Comparison of ENCODE assay signal across 2 cellular contexts in the genomic region with DNA sequence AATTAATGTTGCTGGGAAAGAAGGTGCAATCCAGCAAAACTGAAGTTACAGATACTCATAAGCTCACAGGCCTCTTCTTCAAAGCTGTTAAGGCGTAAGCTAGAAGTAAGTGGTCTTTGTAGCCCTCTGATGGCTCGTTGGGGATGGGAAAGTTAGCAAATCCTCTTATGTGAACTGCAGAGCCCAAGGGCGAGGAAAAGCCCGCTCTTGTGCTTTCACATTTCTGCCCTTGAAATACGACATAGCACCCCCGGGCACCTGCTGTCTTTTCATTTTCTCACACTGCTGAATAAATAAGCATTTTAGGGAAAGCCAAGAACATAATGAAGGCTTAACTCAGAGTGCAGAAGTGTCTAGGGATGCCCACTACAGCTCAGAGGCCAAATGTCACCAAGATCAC.
TF ChIP-seq lines count a peak whose summit lies in the region.

No MANE protein-coding gene starts in this region.

TF ChIP-seq in GM23338, 12 proteins besides CTCF, POLR2A, EP300 and RAD21:
- TF ChIP-seq ZNF331 (CRISPR knock-in tag; IDR thresholded peaks at IDR 0.05; ENCODE audit: low read depth) = no peak
- TF ChIP-seq, protein P1, sequence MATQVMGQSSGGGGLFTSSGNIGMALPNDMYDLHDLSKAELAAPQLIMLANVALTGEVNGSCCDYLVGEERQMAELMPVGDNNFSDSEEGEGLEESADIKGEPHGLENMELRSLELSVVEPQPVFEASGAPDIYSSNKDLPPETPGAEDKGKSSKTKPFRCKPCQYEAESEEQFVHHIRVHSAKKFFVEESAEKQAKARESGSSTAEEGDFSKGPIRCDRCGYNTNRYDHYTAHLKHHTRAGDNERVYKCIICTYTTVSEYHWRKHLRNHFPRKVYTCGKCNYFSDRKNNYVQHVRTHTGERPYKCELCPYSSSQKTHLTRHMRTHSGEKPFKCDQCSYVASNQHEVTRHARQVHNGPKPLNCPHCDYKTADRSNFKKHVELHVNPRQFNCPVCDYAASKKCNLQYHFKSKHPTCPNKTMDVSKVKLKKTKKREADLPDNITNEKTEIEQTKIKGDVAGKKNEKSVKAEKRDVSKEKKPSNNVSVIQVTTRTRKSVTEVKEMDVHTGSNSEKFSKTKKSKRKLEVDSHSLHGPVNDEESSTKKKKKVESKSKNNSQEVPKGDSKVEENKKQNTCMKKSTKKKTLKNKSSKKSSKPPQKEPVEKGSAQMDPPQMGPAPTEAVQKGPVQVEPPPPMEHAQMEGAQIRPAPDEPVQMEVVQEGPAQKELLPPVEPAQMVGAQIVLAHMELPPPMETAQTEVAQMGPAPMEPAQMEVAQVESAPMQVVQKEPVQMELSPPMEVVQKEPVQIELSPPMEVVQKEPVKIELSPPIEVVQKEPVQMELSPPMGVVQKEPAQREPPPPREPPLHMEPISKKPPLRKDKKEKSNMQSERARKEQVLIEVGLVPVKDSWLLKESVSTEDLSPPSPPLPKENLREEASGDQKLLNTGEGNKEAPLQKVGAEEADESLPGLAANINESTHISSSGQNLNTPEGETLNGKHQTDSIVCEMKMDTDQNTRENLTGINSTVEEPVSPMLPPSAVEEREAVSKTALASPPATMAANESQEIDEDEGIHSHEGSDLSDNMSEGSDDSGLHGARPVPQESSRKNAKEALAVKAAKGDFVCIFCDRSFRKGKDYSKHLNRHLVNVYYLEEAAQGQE (IDR thresholded peaks at IDR 0.05; ENCODE audit: unreplicated experiment) = no peak

TF ChIP-seq in H1, 55 proteins besides CTCF, POLR2A, EP300 and RAD21:
- TF ChIP-seq BRCA1 (IDR thresholded peaks at IDR 0.05; ENCODE audit: low read depth, low read length) (no peak), SIN3A (conservative IDR thresholded peaks at IDR 0.05 in 1 of 2, IDR thresholded peaks at IDR 0.05 in 1 of 2; ENCODE audit: low read depth in 1 of 2, low read length in 2 of 2) (no peak), SIRT6 (IDR thresholded peaks at IDR 0.05; ENCODE audit: low read length) (no peak)
